In the genomic region with DNA sequence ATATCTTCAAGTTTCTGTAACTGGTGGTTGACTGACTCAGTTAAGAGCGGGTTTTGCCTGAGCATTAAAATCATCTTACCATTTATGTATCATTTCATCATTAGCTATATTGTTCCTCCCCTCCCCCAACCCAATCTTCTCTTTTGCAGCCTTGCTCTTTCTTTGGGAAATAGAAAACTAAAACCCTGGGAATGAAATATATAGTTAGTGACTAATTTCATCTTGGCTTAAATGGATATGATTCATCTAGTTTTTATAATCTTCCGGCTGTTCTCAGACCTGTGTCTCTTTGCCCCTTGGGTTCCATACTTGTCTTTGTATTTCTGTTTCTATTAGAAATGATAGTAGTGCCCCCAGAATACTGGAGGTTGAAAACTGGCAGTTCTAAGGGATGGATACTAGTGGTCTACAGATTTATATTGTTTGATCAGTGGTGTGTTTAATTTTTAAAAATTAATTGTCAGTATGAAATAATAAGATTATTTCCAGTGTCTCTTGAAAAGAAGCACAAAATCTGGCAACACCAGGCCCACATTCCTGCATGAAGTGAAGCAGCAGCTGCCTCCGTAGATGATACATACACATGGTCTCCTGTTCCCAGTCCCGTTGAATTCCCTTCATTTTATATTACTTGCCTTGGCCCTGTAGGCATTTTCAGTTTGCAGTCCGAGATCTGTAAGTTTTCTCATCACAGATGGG, we compare ENCODE assay signal across 15 cellular contexts. TPM values are rescaled to one million over a fixed set of nuclear protein-coding genes. Genes with fewer than 3 reads are reported as not detected.
DNase-seq lines count a peak whose midpoint lies in the region; ATAC-seq and TF ChIP-seq lines count a peak whose summit lies in the region.
"Had no signal": no experiment of that assay in that cellular context is flagged by ENCODE, and none has a peak within 500 bp of the region (broad histone marks: within the 10 kb centered on the region; RNA-seq: fewer than 3 reads in every experiment).

No MANE protein-coding gene starts in this region.

- peak overlapping the region; percentile 30; the same call in 1 of the 2 replicates for H3K4ac ChIP-seq in IMR-90 (ENCODE audit: low read depth, low read length)

- H2AFZ ChIP-seq in IMR-90 (replicated peaks; ENCODE audit: low read length, poor library complexity) = peak overlapping the region; percentile 46

- peak overlapping the region; percentile 76; the same call in 1 of the 2 replicates for H4K5ac ChIP-seq in IMR-90 (ENCODE audit: low read depth, low read length)

- H3K18ac ChIP-seq in IMR-90 (ENCODE audit: low read depth, low read length) = peak overlapping the region; percentile 94; the same call in 1 of the 2 replicates

- H3K27me3 ChIP-seq in IMR-90 (ENCODE audit: control insufficient read depth, insufficient read depth, low read length) (no peaks in the 10 kb centered on the region), iPS-20b (ENCODE audit: insufficient read depth, low read length) (no peaks in the 10 kb centered on the region)
- H3K27me3 ChIP-seq: adrenal gland, right lobe of liver had no signal

- H2BK120ac ChIP-seq in IMR-90 (ENCODE audit: low read depth, low read length) = peak overlapping the region; percentile 61

- H4K20me1 ChIP-seq in IMR-90 (ENCODE audit: insufficient read depth, low read length) = no peaks in the 10 kb centered on the region

- CTCF ChIA-PET in IMR-90 (lab: Yijun Ruan, JAX) = interaction anchor here (1.2 kb wide), 1 partner anchor 31 kb away, joined by 5 read pairs; no protein-coding TSS in a partner anchor

- peaks cover 18 to 37% of the 10 kb centered on the region in 2 experiments for H3K79me1 ChIP-seq in IMR-90 (ENCODE audit: low read depth in 1 of 2, low read length in 2 of 2)

- H3K4me1 ChIP-seq in IMR-90 (ENCODE audit: control insufficient read depth, insufficient read depth, low read length) (peaks cover 4% of the 10 kb centered on the region; the same call in 1 of the 2 replicates), iPS-20b (ENCODE audit: insufficient read depth, low read length) (peaks cover 66% of the 10 kb centered on the region)

- in situ Hi-C loops in IMR-90 (cut with MboI; ENCODE audit: low sequenced_read_pairs) = no loop called here

- no TSS peak for BruUV-seq in IMR-90 (replicated peaks; lab: Mats Ljungman, UMichigan)

- TF ChIP-seq RAD21 in IMR-90 (IDR thresholded peaks at IDR 0.05; ENCODE audit: low read length) = no peak

- peak overlapping the region in 1 of 2 experiments; percentile 74; a peak in 2 of 4 replicates for H4K8ac ChIP-seq in IMR-90 (ENCODE audit: low read depth in 2 of 2, low read length in 2 of 2)

- H3K36me3 ChIP-seq in IMR-90 (ENCODE audit: control insufficient read depth, insufficient read depth, low read length) = no peaks in the 10 kb centered on the region
- H3K36me3 ChIP-seq in iPS-20b (ENCODE audit: insufficient read depth, low read depth, low read length) = no peaks in the 10 kb centered on the region
- H3K36me3 ChIP-seq: adrenal gland, right lobe of liver, thoracic aorta had no signal

- H2BK15ac ChIP-seq in IMR-90 (ENCODE audit: low read depth, low read length) = peak overlapping the region; percentile 11; the same call in 1 of the 3 replicates

- no peak for TF ChIP-seq POLR2A in IMR-90 (IDR thresholded peaks at IDR 0.05; ENCODE audit: low read depth, low read length)

- H2AK9ac ChIP-seq in IMR-90 (replicated peaks; ENCODE audit: low read depth, low read length, poor library complexity) = no peak overlapping the region

- TF ChIP-seq CTCF in IMR-90 (conservative IDR thresholded peaks at IDR 0.05; ENCODE audit: low read depth, low read length) = no peak

- peak overlapping the region; percentile 27; the same call in 1 of the 2 replicates for H3K14ac ChIP-seq in IMR-90 (replicated peaks; ENCODE audit: low read depth, low read length)

- DNase-seq in IMR-90 (peak; percentile 76), caudate nucleus (lab: John Stamatoyannopoulos, UW) (no peak), HT-29 (ENCODE audit: low spot score) (no peak)
- no peak for DNase-seq in activated CD4-positive, alpha-beta T cell treated with anti-CD3 and anti-CD28 coated beads, Interleukin-2, amount 50 U/mL, for 48 hours
- DNase-seq: adrenal gland, Calu3, NCI-H1105, NCI-H748 treated with DMSO at 0.1 percent for 48 hours, right lobe of liver, SIG-M5 had no signal

- H3K4me3 ChIP-seq in IMR-90 (ENCODE audit: insufficient read depth, low read depth, low read length) (no peak overlapping the region), iPS-20b (ENCODE audit: low read length) (peak overlapping the region; percentile 52; the same call in 1 of the 2 replicates)
- H3K4me3 ChIP-seq: adrenal gland, right lobe of liver, thoracic aorta had no signal

- H3K9ac ChIP-seq in IMR-90 (ENCODE audit: low read depth, low read length) (no peak overlapping the region), iPS-20b (ENCODE audit: low read depth, low read length) (peak overlapping the region; percentile 77; the same call in 1 of the 2 replicates)

- H2BK5ac ChIP-seq in IMR-90 (ENCODE audit: low read depth, low read length, poor library complexity, severe bottlenecking) = peak overlapping the region; percentile 9

- H3K9me3 ChIP-seq in IMR-90 (ENCODE audit: control insufficient read depth, insufficient read depth, low read length) (peaks cover 2% of the 10 kb centered on the region; the same call in 1 of the 2 replicates), iPS-20b (ENCODE audit: insufficient read depth, low read depth, low read length) (no peaks in the 10 kb centered on the region)
- H3K9me3 ChIP-seq: adrenal gland, right lobe of liver, thoracic aorta had no signal

- H3K9me1 ChIP-seq in IMR-90 (ENCODE audit: insufficient read depth, low read length) = peaks cover 5% of the 10 kb centered on the region; the same call in 1 of the 2 replicates

- no peak overlapping the region for H3K27ac ChIP-seq in IMR-90 (ENCODE audit: insufficient read depth, low read length)
- H3K27ac ChIP-seq in caudate nucleus (ENCODE audit: low read depth, low read length) = peak overlapping the region; percentile 7
- peak overlapping the region; percentile 86 for H3K27ac ChIP-seq in iPS-20b (ENCODE audit: low read length)
- peak overlapping the region; percentile 12 for H3K27ac ChIP-seq in temporal lobe (ENCODE audit: low read depth, low read length)
- H3K27ac ChIP-seq: right lobe of liver, thoracic aorta, VCaP had no signal

- H4K91ac ChIP-seq in IMR-90 (ENCODE audit: insufficient read depth, low read depth, low read length) = peak overlapping the region; percentile 25; the same call in 1 of the 2 replicates

- H3K23ac ChIP-seq in IMR-90 (ENCODE audit: low read depth, low read length) = peak overlapping the region; percentile 28; the same call in 1 of the 2 replicates

- ATAC-seq in IMR-90 (ENCODE audit: low read depth) = peak; percentile 74
- no peak for ATAC-seq in HG03159 (IDR thresholded peaks at IDR 0.05; ENCODE audit: unreplicated experiment)
- ATAC-seq: right lobe of liver had no signal

- POLR2A ChIA-PET in IMR-90 (lab: Charles Lee; ENCODE audit: unreplicated experiment) = no interaction called here

- intact Hi-C loops in IMR-90 (cut with micrococcal nuclease) = no loop called here

- no peak overlapping the region for H3K56ac ChIP-seq in IMR-90 (ENCODE audit: extremely low read depth, insufficient read depth, low read length)

- H2BK20ac ChIP-seq in IMR-90 (ENCODE audit: low read depth, low read length) = peak overlapping the region; percentile 17; the same call in 1 of the 2 replicates

- H2AK5ac ChIP-seq in IMR-90 (ENCODE audit: low read depth, low read length) = peak overlapping the region; percentile 5; the same call in 1 of the 2 replicates

- dilution Hi-C loops in IMR-90 (cut with HindIII; ENCODE audit: low sequenced_read_pairs, unreplicated experiment) = no loop called here

- H3K4me2 ChIP-seq in IMR-90 (ENCODE audit: low read depth, low read length) = peak overlapping the region; percentile 72; the same call in 1 of the 2 replicates

- no CpG with 5 or more reads among the region's 5 CpGs for WGBS in IMR-90 (ENCODE audit: extremely low coverage in 2 of 2, insufficient read length in 1 of 2), 2 experiments

TF ChIP-seq in IMR-90, 13 proteins besides CTCF, POLR2A, EP300 and RAD21:
- TF ChIP-seq NFE2L2 (IDR thresholded peaks at IDR 0.05; ENCODE audit: low read depth, low read length) (no peak), MAFK (IDR thresholded peaks at IDR 0.05; ENCODE audit: low read depth, low read length) (no peak), FOS (IDR thresholded peaks at IDR 0.05; ENCODE audit: low read depth, low read length) (no peak), MXI1 (IDR thresholded peaks at IDR 0.05; ENCODE audit: borderline replicate concordance, low read depth, low read length) (no peak), RFX5 (IDR thresholded peaks at IDR 0.05; ENCODE audit: low read depth, low read length) (no peak), CHD1 (IDR thresholded peaks at IDR 0.05; ENCODE audit: low read depth, low read length) (no peak), MAZ (IDR thresholded peaks at IDR 0.05; ENCODE audit: borderline replicate concordance, low read depth, low read length) (no peak)
- TF ChIP-seq, protein P1, sequence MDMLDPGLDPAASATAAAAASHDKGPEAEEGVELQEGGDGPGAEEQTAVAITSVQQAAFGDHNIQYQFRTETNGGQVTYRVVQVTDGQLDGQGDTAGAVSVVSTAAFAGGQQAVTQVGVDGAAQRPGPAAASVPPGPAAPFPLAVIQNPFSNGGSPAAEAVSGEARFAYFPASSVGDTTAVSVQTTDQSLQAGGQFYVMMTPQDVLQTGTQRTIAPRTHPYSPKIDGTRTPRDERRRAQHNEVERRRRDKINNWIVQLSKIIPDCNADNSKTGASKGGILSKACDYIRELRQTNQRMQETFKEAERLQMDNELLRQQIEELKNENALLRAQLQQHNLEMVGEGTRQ (IDR thresholded peaks at IDR 0.05; ENCODE audit: low read depth, low read length) = no peak
- TF ChIP-seq, protein P2, sequence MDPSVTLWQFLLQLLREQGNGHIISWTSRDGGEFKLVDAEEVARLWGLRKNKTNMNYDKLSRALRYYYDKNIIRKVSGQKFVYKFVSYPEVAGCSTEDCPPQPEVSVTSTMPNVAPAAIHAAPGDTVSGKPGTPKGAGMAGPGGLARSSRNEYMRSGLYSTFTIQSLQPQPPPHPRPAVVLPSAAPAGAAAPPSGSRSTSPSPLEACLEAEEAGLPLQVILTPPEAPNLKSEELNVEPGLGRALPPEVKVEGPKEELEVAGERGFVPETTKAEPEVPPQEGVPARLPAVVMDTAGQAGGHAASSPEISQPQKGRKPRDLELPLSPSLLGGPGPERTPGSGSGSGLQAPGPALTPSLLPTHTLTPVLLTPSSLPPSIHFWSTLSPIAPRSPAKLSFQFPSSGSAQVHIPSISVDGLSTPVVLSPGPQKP (IDR thresholded peaks at IDR 0.05; ENCODE audit: borderline replicate concordance, low read depth, low read length) = no peak

RNA-seq across cellular contexts. Expression of a gene that starts 44.5 kb away (rescaled TPM):
- 3.6 TPM in 2 replicates for total RNA-seq in IMR-90 (2012; rRNA removed)
- polyA plus RNA-seq in IMR-90 (2012; rRNA removed) = 3.3 and 4.2 TPM in 2 replicates
- 2.4 and 2.7 TPM in 2 replicates for polyA plus RNA-seq in IMR-90 (2012; cell fraction: cytosol; rRNA removed)
- polyA plus RNA-seq in IMR-90 (2012; cell fraction: nucleus; rRNA removed; ENCODE audit: low replicate concordance) = 4.7 and 4.8 TPM in 2 replicates
- total RNA-seq in temporal lobe = 17.0 TPM
- total RNA-seq in HT-29 (2014; rRNA removed; shearing (Covaris generic)) = 7.5 and 7.9 TPM in 2 replicates
